ENCODE assay signal across 8 cellular contexts in the genomic region with DNA sequence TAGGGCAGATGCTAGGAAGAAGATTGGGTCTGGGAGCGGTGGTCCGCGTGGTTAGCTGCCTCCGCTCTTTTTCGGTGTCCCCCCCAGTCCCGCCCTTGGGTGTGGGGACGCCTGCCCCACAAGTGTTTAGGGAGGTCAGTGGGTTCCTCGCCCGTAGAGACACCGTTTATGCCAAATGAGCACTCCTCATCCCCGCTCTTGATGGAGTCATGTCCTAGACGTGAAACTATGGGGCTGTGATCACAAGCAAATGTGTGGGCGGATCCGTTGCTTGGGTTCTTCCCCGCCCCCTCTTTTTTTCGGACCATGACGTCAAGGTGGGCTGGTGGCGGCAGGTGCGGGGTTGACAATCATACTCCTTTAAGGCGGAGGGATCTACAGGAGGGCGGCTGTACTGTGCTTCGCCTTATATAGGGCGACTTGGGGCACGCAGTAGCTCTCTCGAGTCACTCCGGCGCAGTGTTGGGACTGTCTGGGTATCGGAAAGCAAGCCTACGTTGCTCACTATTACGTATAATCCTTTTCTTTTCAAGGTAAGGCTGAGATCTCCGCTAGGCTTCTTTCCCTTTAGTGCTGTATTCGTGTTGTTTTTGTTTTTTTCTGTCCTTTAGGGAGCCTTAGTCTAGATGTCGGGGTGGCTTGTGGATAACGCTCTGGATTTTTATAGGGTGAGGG. TPM values are rescaled to one million over a fixed set of nuclear protein-coding genes. Genes with fewer than 3 reads are reported as not detected.
DNase-seq lines count a peak whose midpoint lies in the region; FAIRE-seq and TF ChIP-seq lines count a peak whose summit lies in the region.

A gene (plus strand): TSS at position 439 of the 675 bp plus-strand sequence. CDS start 1,529 bp downstream, outside the sequence.

- FAIRE-seq in G401.6 (lab: Jason Lieb, UNC): peak; percentile 93

- H3K36me3 Mint-ChIP-seq in neural crest cell (ENCODE audit: low read depth): peaks cover 35% of the 10 kb centered on the region

- H3K36me3 ChIP-seq in HAP-1 (replicated peaks): peaks cover 49% of the 10 kb centered on the region
- H3K36me3 ChIP-seq in MG63: peaks cover 49% of the 10 kb centered on the region
- H3K36me3 ChIP-seq in stomach: peaks cover 30 to 34% (median 33%) of the 10 kb centered on the region in 4 donors

- intact Hi-C loops in stomach (cut with DNase I; ENCODE audit: low total_unique reads): no loop called here

- no peak for TF ChIP-seq EP300 in stomach (IDR thresholded peaks at IDR 0.05)

- H3K9me3 ChIP-seq in HAP-1 (no peaks in the 10 kb centered on the region), MG63 (no peaks in the 10 kb centered on the region), stomach (no peaks in the 10 kb centered on the region)

- peaks cover 54% of the 10 kb centered on the region for H3K4me1 Mint-ChIP-seq in neural crest cell

- TF ChIP-seq POLR2A in stomach (IDR thresholded peaks at IDR 0.05): peak in 2 of 4 donors; percentile 90 to 98

- H3K27ac ChIP-seq in stomach: peak within 1 kb of the TSS; percentile 94 to 99 (median 98)

- peaks cover 14% of the 10 kb centered on the region for H3K27me3 Mint-ChIP-seq in neural crest cell (ENCODE audit: low read depth)

- TF ChIP-seq CTCF in fibroblast of villous mesenchyme (IDR thresholded peaks at IDR 0.05; ENCODE audit: insufficient read depth, low read depth, low read length): no peak
- no peak for TF ChIP-seq CTCF in neural crest cell (conservative IDR thresholded peaks at IDR 0.05)
- no peak for TF ChIP-seq CTCF in stomach (IDR thresholded peaks at IDR 0.05)

- DNase-seq in HAP-1 (ENCODE audit: low spot score in 2 of 2) (peak; percentile 97), MG63 (peak; percentile 100), SHP77 (lab: John Stamatoyannopoulos, UW) (peak; percentile 96), activated gamma-delta T cell (lab: John Stamatoyannopoulos, UW) (peak; percentile 59), fibroblast of villous mesenchyme (ENCODE audit: low read depth) (peak; percentile 99), neural crest cell (ENCODE audit: low read depth, low spot score) (peak; percentile 92), stomach (peak; percentile 98)

- H3K4me3 ChIP-seq in HAP-1 (peak within 1 kb of the TSS; percentile 90), MG63 (peak within 1 kb of the TSS; percentile 100), fibroblast of villous mesenchyme (ENCODE audit: low read depth, low read length) (peak within 1 kb of the TSS; percentile 100), stomach (peak within 1 kb of the TSS; percentile 70 to 99 (median 92))

- WGBS in stomach, 5 donors: 0% methylated on average over 30 to 34 of the region's 34 CpGs

- peak within 1 kb of the TSS; percentile 99 for H3K27ac Mint-ChIP-seq in neural crest cell (ENCODE audit: unreplicated experiment)

- H3K9me3 Mint-ChIP-seq in neural crest cell: no peaks in the 10 kb centered on the region

- H3K4me3 Mint-ChIP-seq in neural crest cell: peak within 1 kb of the TSS; percentile 100

- no peaks in the 10 kb centered on the region for H3K27me3 ChIP-seq in HAP-1 (ENCODE audit: low read depth)
- H3K27me3 ChIP-seq in MG63: no peaks in the 10 kb centered on the region
- no peaks in the 10 kb centered on the region for H3K27me3 ChIP-seq in stomach

- in situ Hi-C loops in HAP-1 (cut with MboI; ENCODE audit: low sequenced_read_pairs): loop anchor here (10.0 kb wide), 1 partner anchor 472 kb away; a partner anchor contains a TSS

- peaks cover 18% of the 10 kb centered on the region for H3K4me1 ChIP-seq in HAP-1
- H3K4me1 ChIP-seq in stomach: peaks cover 28 to 49% (median 41%) of the 10 kb centered on the region in 4 donors

RNA-seq across cellular contexts. Expression of the gene that starts here (rescaled TPM):
- total RNA-seq in MG63 (2014; rRNA removed; shearing (Covaris generic); ENCODE audit: low replicate concordance): 5,432 and 5,573 TPM in 2 replicates
- total RNA-seq in fibroblast of villous mesenchyme (573 and 928 TPM in 2 replicates), neural crest cell (1,508 and 1,541 TPM in 2 replicates), stomach (100 to 1,000 TPM; 168 to 414 (median 370) TPM)
- polyA plus RNA-seq in stomach: 100 to 1,000 TPM; 267 to 549 (median 348) TPM

Comparison
In these comparisons a context has a peak if more than half of its experiments do, and no peak if none do; other contexts are left out.
1. Peak in every context shown above with its lines: DNase-seq, H3K4me3 ChIP-seq and H3K27ac ChIP-seq.